In the genomic region with DNA sequence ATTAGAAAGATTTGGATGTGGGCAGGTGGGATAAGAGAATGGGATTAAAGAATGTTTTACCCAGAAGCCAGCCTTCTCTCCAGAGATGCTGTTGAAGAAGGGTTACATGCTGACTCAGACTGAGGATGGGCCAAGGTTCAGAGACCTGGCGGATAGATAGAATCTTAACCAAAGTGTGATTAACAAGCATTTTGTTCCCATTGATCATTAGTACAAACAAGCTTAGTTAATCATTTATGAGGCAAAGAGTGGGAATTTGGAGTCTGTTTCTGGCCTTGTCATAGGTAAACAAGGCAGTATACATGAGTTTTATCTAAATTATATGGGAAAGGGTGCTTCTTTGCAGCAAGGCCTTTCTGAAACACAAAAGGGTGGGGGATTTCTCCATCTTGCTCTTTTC, we compare ENCODE assay signal across 1 cellular context.
TF ChIP-seq lines count a peak whose summit lies in the region.

No MANE protein-coding gene starts in this region.

TF ChIP-seq in HepG2, 621 proteins besides CTCF, POLR2A, EP300 and RAD21 (continued from another document and continues in another):
- TF ChIP-seq, protein P1, sequence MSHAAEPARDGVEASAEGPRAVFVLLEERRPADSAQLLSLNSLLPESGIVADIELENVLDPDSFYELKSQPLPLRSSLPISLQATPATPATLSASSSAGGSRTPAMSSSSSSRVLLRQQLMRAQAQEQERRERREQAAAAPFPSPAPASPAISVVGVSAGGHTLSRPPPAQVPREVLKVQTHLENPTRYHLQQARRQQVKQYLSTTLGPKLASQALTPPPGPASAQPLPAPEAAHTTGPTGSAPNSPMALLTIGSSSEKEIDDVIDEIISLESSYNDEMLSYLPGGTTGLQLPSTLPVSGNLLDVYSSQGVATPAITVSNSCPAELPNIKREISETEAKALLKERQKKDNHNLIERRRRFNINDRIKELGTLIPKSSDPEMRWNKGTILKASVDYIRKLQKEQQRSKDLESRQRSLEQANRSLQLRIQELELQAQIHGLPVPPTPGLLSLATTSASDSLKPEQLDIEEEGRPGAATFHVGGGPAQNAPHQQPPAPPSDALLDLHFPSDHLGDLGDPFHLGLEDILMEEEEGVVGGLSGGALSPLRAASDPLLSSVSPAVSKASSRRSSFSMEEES (CRISPR knock-in tag; IDR thresholded peaks at IDR 0.05) = no peak
- no peak for TF ChIP-seq ZNF878 (CRISPR knock-in tag; IDR thresholded peaks at IDR 0.05)
- TF ChIP-seq HDAC2 (CRISPR knock-in tag; IDR thresholded peaks at IDR 0.05) = peak; percentile 54; the same call in 1 of the 2 replicates
- TF ChIP-seq CEBPG (CRISPR knock-in tag; IDR thresholded peaks at IDR 0.05) = peak; percentile 15; the same call in 1 of the 2 replicates
- TF ChIP-seq TGIF2 (CRISPR knock-in tag; IDR thresholded peaks at IDR 0.05) = no peak
- peak; percentile 46; the same call in 1 of the 2 replicates for TF ChIP-seq CREM (IDR thresholded peaks at IDR 0.05)
- TF ChIP-seq CREM (CRISPR knock-in tag; IDR thresholded peaks at IDR 0.05) = no peak
- peak; percentile 95 for TF ChIP-seq HNF1A (IDR thresholded peaks at IDR 0.05; ENCODE audit: low read depth)
- TF ChIP-seq HNF1A (CRISPR knock-in tag; IDR thresholded peaks at IDR 0.05; ENCODE audit: borderline replicate concordance) = peak; percentile 92
- no peak for TF ChIP-seq ZNF83 (CRISPR knock-in tag; IDR thresholded peaks at IDR 0.05; ENCODE audit: borderline replicate concordance)
- no peak for TF ChIP-seq SP5 (CRISPR knock-in tag; IDR thresholded peaks at IDR 0.05; ENCODE audit: borderline replicate concordance, low read depth)
- TF ChIP-seq HOXA7 (CRISPR knock-in tag; IDR thresholded peaks at IDR 0.05) = no peak
- peak; percentile 98 for TF ChIP-seq ARID3A (IDR thresholded peaks at IDR 0.05; ENCODE audit: low read depth, low read length)
- no peak for TF ChIP-seq SYNCRIP (IDR thresholded peaks at IDR 0.05; ENCODE audit: insufficient read depth, low read depth, low read length)
- no peak for TF ChIP-seq FOXA1 (IDR thresholded peaks at IDR 0.05)
- peak; percentile 75 for TF ChIP-seq FOXA1 (CRISPR knock-in tag; IDR thresholded peaks at IDR 0.05)
- TF ChIP-seq MIER2 (CRISPR knock-in tag; IDR thresholded peaks at IDR 0.05) = no peak
- TF ChIP-seq RXRB (CRISPR knock-in tag; IDR thresholded peaks at IDR 0.05; ENCODE audit: borderline replicate concordance) = peak; percentile 38; the same call in 1 of the 2 replicates
- TF ChIP-seq SOX5 (CRISPR knock-in tag; IDR thresholded peaks at IDR 0.05; ENCODE audit: borderline replicate concordance) = peak; percentile 62; the same call in 1 of the 2 replicates
- peak; percentile 42; the same call in 1 of the 2 replicates for TF ChIP-seq HMG20A (CRISPR knock-in tag; IDR thresholded peaks at IDR 0.05; ENCODE audit: borderline replicate concordance)
- TF ChIP-seq TFDP2 (CRISPR knock-in tag; IDR thresholded peaks at IDR 0.05) = 0 out of 2 replicates have a peak, but pooled peaks have one; percentile 38
- peak; percentile 52; the same call in 1 of the 2 replicates for TF ChIP-seq PPARG (CRISPR knock-in tag; conservative IDR thresholded peaks at IDR 0.05)
- no peak for TF ChIP-seq ZSCAN29 (CRISPR knock-in tag; conservative IDR thresholded peaks at IDR 0.05)
- TF ChIP-seq RARA (CRISPR knock-in tag; IDR thresholded peaks at IDR 0.05) = 0 out of 2 replicates have a peak, but pooled peaks have one; percentile 30
- TF ChIP-seq, protein P2, sequence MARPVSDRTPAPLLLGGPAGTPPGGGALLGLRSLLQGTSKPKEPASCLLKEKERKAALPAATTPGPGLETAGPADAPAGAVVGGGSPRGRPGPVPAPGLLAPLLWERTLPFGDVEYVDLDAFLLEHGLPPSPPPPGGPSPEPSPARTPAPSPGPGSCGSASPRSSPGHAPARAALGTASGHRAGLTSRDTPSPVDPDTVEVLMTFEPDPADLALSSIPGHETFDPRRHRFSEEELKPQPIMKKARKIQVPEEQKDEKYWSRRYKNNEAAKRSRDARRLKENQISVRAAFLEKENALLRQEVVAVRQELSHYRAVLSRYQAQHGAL (CRISPR knock-in tag; IDR thresholded peaks at IDR 0.05; ENCODE audit: not compliant biosample characterization) = no peak
- no peak for TF ChIP-seq FOXP1 (IDR thresholded peaks at IDR 0.05)
- peak; percentile 82 for TF ChIP-seq FOXP1 (CRISPR knock-in tag; IDR thresholded peaks at IDR 0.05)
- TF ChIP-seq GATAD2A (CRISPR knock-in tag; IDR thresholded peaks at IDR 0.05) = peak; percentile 73
- no peak for TF ChIP-seq ZNF792 (CRISPR knock-in tag; IDR thresholded peaks at IDR 0.05)
- TF ChIP-seq, protein P3, sequence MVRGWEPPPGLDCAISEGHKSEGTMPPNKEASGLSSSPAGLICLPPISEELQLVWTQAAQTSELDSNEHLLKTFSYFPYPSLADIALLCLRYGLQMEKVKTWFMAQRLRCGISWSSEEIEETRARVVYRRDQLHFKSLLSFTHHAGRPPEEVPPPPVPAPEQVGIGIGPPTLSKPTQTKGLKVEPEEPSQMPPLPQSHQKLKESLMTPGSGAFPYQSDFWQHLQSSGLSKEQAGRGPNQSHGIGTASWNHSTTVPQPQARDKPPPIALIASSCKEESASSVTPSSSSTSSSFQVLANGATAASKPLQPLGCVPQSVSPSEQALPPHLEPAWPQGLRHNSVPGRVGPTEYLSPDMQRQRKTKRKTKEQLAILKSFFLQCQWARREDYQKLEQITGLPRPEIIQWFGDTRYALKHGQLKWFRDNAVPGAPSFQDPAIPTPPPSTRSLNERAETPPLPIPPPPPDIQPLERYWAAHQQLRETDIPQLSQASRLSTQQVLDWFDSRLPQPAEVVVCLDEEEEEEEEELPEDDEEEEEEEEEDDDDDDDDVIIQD (CRISPR knock-in tag; IDR thresholded peaks at IDR 0.05; ENCODE audit: low read depth) = 0 out of 2 replicates have a peak, but pooled peaks have one; percentile 15
- TF ChIP-seq, protein P4, sequence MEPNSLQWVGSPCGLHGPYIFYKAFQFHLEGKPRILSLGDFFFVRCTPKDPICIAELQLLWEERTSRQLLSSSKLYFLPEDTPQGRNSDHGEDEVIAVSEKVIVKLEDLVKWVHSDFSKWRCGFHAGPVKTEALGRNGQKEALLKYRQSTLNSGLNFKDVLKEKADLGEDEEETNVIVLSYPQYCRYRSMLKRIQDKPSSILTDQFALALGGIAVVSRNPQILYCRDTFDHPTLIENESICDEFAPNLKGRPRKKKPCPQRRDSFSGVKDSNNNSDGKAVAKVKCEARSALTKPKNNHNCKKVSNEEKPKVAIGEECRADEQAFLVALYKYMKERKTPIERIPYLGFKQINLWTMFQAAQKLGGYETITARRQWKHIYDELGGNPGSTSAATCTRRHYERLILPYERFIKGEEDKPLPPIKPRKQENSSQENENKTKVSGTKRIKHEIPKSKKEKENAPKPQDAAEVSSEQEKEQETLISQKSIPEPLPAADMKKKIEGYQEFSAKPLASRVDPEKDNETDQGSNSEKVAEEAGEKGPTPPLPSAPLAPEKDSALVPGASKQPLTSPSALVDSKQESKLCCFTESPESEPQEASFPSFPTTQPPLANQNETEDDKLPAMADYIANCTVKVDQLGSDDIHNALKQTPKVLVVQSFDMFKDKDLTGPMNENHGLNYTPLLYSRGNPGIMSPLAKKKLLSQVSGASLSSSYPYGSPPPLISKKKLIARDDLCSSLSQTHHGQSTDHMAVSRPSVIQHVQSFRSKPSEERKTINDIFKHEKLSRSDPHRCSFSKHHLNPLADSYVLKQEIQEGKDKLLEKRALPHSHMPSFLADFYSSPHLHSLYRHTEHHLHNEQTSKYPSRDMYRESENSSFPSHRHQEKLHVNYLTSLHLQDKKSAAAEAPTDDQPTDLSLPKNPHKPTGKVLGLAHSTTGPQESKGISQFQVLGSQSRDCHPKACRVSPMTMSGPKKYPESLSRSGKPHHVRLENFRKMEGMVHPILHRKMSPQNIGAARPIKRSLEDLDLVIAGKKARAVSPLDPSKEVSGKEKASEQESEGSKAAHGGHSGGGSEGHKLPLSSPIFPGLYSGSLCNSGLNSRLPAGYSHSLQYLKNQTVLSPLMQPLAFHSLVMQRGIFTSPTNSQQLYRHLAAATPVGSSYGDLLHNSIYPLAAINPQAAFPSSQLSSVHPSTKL (CRISPR knock-in tag; IDR thresholded peaks at IDR 0.05) = peak; percentile 59; the same call in 1 of the 2 replicates
- no peak for TF ChIP-seq ZNF550 (CRISPR knock-in tag; IDR thresholded peaks at IDR 0.05; ENCODE audit: borderline replicate concordance)
- no peak for TF ChIP-seq ZSCAN31 (CRISPR knock-in tag; IDR thresholded peaks at IDR 0.05; ENCODE audit: low read depth)
- TF ChIP-seq ZFYVE20 (CRISPR knock-in tag; IDR thresholded peaks at IDR 0.05; ENCODE audit: borderline replicate concordance, low read depth) = no peak
- peak; percentile 35; the same call in 1 of the 2 replicates for TF ChIP-seq BCL6 (CRISPR knock-in tag; IDR thresholded peaks at IDR 0.05)
- TF ChIP-seq SMAD3 (CRISPR knock-in tag; IDR thresholded peaks at IDR 0.05) = 0 out of 2 replicates have a peak, but pooled peaks have one; percentile 22
- TF ChIP-seq NCOA2 (CRISPR knock-in tag; IDR thresholded peaks at IDR 0.05) = peak; percentile 26; the same call in 1 of the 2 replicates
- TF ChIP-seq CBFB (CRISPR knock-in tag; IDR thresholded peaks at IDR 0.05) = no peak
- 0 out of 2 replicates have a peak, but pooled peaks have one; percentile 15 for TF ChIP-seq ATF1 (CRISPR knock-in tag; IDR thresholded peaks at IDR 0.05)
- no peak for TF ChIP-seq ZBTB3 (CRISPR knock-in tag; IDR thresholded peaks at IDR 0.05; ENCODE audit: borderline replicate concordance, low read depth)
- TF ChIP-seq, protein P5, sequence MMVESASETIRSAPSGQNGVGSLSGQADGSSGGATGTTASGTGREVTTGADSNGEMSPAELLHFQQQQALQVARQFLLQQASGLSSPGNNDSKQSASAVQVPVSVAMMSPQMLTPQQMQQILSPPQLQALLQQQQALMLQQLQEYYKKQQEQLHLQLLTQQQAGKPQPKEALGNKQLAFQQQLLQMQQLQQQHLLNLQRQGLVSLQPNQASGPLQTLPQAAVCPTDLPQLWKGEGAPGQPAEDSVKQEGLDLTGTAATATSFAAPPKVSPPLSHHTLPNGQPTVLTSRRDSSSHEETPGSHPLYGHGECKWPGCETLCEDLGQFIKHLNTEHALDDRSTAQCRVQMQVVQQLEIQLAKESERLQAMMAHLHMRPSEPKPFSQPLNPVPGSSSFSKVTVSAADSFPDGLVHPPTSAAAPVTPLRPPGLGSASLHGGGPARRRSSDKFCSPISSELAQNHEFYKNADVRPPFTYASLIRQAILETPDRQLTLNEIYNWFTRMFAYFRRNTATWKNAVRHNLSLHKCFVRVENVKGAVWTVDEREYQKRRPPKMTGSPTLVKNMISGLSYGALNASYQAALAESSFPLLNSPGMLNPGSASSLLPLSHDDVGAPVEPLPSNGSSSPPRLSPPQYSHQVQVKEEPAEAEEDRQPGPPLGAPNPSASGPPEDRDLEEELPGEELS (CRISPR knock-in tag; IDR thresholded peaks at IDR 0.05) = peak; percentile 85
- 0 out of 2 replicates have a peak, but pooled peaks have one; percentile 47 for TF ChIP-seq TCF7 (IDR thresholded peaks at IDR 0.05; ENCODE audit: low read depth)
